Comparison of ENCODE assay signal across 10 cellular contexts in the genomic region with DNA sequence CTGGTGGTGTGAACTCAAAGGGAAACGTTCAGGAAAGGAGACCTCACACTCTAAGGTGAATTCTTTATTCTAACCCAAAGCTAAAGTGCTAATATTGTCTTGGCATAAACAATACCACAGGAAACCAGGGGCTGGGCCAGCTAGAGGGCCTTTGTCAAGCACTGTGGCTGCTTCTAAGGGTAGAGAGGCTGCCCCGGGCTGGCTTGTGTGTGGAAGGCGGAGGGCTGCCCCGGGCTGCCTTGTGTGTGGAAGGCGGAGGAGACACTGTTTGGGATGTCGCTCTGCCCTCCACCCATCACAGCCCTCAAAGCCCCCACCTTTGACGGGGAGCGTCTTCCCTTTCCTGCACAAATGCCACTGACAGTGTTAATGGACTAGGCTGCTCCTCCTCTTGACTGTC.
DNase-seq lines count a peak whose midpoint lies in the region; ATAC-seq and TF ChIP-seq lines count a peak whose summit lies in the region.
"Had no signal": no experiment of that assay in that cellular context is flagged by ENCODE, and none has a peak within 500 bp of the region (broad histone marks: within the 10 kb centered on the region; RNA-seq: fewer than 3 reads in every experiment).

No MANE protein-coding gene starts in this region.

- H3K27me3 ChIP-seq in lung (ENCODE audit: control insufficient read depth, insufficient read depth) (no peaks in the 10 kb centered on the region), upper lobe of left lung (no peaks in the 10 kb centered on the region)

- TF ChIP-seq POLR2A in upper lobe of left lung (IDR thresholded peaks at IDR 0.05), result no peak

- H3K36me3 ChIP-seq in lung (ENCODE audit: control insufficient read depth in 2 of 2, insufficient read depth in 2 of 2, low read length in 2 of 2) (no peaks in the 10 kb centered on the region), upper lobe of left lung (no peaks in the 10 kb centered on the region)

- H3K9me3 ChIP-seq in lung (ENCODE audit: control insufficient read depth in 2 of 2, insufficient read depth in 1 of 2, low read length in 1 of 2) (no peaks in the 10 kb centered on the region), upper lobe of left lung (no peaks in the 10 kb centered on the region)

- peak overlapping the region; percentile 40 for H3K4me3 Mint-ChIP-seq in activated naive CD8-positive, alpha-beta T cell
- H3K4me3 Mint-ChIP-seq: type B pancreatic cell had no signal

- DNase-seq in activated T-cell treated with anti-CD3 and anti-CD28 coated beads for 1 hour (ENCODE audit: low read depth) (peak; percentile 31), lung (ENCODE audit: low spot score) (no peak), upper lobe of left lung (peak in 1 of 2 donors; percentile 51), HUDEP-2 (lab: John Stamatoyannopoulos, UW; ENCODE audit: unreplicated experiment in 76 of 76) (no peak), NCI-H1694 (lab: John Stamatoyannopoulos, UW) (no peak)
- no peak for DNase-seq in activated T-cell treated with anti-CD3 and anti-CD28 coated beads, Interleukin-2, amount 50 U/mL, for 48 hours
- DNase-seq: Kasumi-1 had no signal

- H3K27me3 Mint-ChIP-seq in activated naive CD8-positive, alpha-beta T cell, result no peaks in the 10 kb centered on the region

- H3K36me3 Mint-ChIP-seq in activated naive CD8-positive, alpha-beta T cell, result no peaks in the 10 kb centered on the region
- H3K36me3 Mint-ChIP-seq: type B pancreatic cell had no signal

- peak overlapping the region; percentile 68 for H3K27ac Mint-ChIP-seq in activated naive CD8-positive, alpha-beta T cell
- H3K27ac Mint-ChIP-seq: type B pancreatic cell had no signal

- no peak overlapping the region for H3K4me3 ChIP-seq in lung
- H3K4me3 ChIP-seq in upper lobe of left lung, result no peak overlapping the region

- H3K27ac ChIP-seq in lung (ENCODE audit: low read depth in 1 of 2, low read length in 1 of 2), result peak overlapping the region; percentile 64 to 86
- peak overlapping the region; percentile 54 to 86 (median 71) for H3K27ac ChIP-seq in upper lobe of left lung

- H3K9me3 Mint-ChIP-seq in activated naive CD8-positive, alpha-beta T cell (ENCODE audit: low read depth), result no peaks in the 10 kb centered on the region
- H3K9me3 Mint-ChIP-seq: type B pancreatic cell had no signal

- H3K4me1 ChIP-seq in lung (ENCODE audit: control insufficient read depth in 2 of 2, insufficient read depth in 2 of 2, low read length in 2 of 2) (peaks cover 22 to 23% of the 10 kb centered on the region in 2 donors), upper lobe of left lung (peaks cover 33 to 53% (median 47%) of the 10 kb centered on the region in 4 donors)

- TF ChIP-seq EP300 in upper lobe of left lung (IDR thresholded peaks at IDR 0.05), result no peak

- no peak for TF ChIP-seq CTCF in lung (IDR thresholded peaks at IDR 0.05; ENCODE audit: control extremely low read depth, extremely low read depth)
- TF ChIP-seq CTCF in upper lobe of left lung (IDR thresholded peaks at IDR 0.05), result no peak

- 24 to 46% methylated on average over 8 of the region's 8 CpGs for WGBS in lung, 2 donors
- WGBS in upper lobe of left lung, 2 donors, result 27 to 42% methylated on average over 8 of the region's 8 CpGs

- peaks cover 23% of the 10 kb centered on the region for H3K4me1 Mint-ChIP-seq in activated naive CD8-positive, alpha-beta T cell (ENCODE audit: low read depth)

- no peak for ATAC-seq in lung (ENCODE audit: insufficient read depth, low FRiP score)
- ATAC-seq in upper lobe of left lung (ENCODE audit: low FRiP score in 2 of 2), result no peak
- no peak for ATAC-seq in GM19395 (IDR thresholded peaks at IDR 0.05; ENCODE audit: unreplicated experiment)
